Comparison of ENCODE assay signal across 14 cellular contexts in the genomic region with DNA sequence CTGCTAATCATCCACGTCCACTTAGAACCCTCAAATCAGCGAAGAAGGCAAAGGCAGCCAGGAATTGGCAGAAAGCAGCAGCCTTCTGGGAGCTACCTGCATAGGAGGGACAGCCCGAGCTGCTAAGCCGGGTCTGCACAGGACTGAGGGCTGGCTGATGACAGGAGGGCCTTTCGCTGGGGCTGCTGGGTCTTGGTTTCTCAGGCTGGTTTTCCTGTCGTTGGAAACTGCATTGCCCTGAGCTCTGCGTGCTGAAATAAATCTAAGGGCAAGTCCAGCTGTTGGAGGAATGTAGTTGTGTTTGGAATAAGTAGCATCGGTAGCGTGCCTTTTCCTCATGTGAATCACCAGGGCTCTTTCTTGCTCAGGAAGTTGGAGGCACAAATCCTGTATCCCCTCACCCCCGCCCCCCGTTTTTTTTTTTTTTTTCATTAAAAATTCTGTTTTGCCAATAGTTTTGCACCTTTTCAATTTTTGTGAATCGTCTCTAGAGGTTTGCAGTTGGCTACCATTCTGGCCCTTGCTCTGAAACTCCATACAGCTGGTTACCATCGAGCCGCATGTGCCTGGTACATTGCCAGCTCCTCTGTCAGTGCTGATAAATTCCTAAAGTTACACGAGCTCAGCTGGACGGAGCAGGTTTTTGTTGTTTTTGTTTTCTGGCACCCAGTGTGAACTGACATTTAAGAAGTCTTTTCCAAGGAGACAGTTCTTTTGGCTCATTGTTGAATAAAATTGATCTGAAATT.
A peak's percentile ranks its signal among the peaks of the same experiment; 100 is the strongest.
DNase-seq lines count a peak whose midpoint lies in the region; ATAC-seq and TF ChIP-seq lines count a peak whose summit lies in the region.
"Had no signal": no experiment of that assay in that cellular context is flagged by ENCODE, and none has a peak within 500 bp of the region (broad histone marks: within the 10 kb centered on the region; RNA-seq: fewer than 3 reads in every experiment).

No MANE protein-coding gene starts in this region.

- H3K79me2 ChIP-seq in PC-3 (ENCODE audit: low read length): no peaks in the 10 kb centered on the region

- intact Hi-C loops in sciatic nerve (cut with DNase I): no loop called here
- intact Hi-C loops in PC-3 (cut with micrococcal nuclease): no loop called here
- intact Hi-C loops in activated naive CD4-positive, alpha-beta T cell treated with anti-CD3 and anti-CD28 coated beads for 36 hours (cut with micrococcal nuclease): no loop called here

- H3K4me3 ChIP-seq in cardiac muscle cell (no peak overlapping the region), PC-3 (ENCODE audit: low read length) (no peak overlapping the region)
- H3K4me3 ChIP-seq: thoracic aorta had no signal

- H3K9me3 ChIP-seq in cardiac muscle cell (ENCODE audit: low read depth) (no peaks in the 10 kb centered on the region), PC-3 (ENCODE audit: low read length) (no peaks in the 10 kb centered on the region)

- no peaks in the 10 kb centered on the region for H3K9me2 ChIP-seq in PC-3 (replicated peaks; ENCODE audit: low read length)

- H3K27me3 ChIP-seq in cardiac muscle cell (no peaks in the 10 kb centered on the region), PC-3 (ENCODE audit: low read length) (no peaks in the 10 kb centered on the region)

- no peaks in the 10 kb centered on the region for H3F3A ChIP-seq in PC-3 (ENCODE audit: low read length, unreplicated experiment)

- POLR2A ChIA-PET in PC-3 (lab: Charles Lee; ENCODE audit: unreplicated experiment): no interaction called here

- no TSS peak for BruUV-seq in PC-3 (replicated peaks; lab: Mats Ljungman, UMichigan)

- TF ChIP-seq CTCF in cardiac muscle cell (IDR thresholded peaks at IDR 0.05; ENCODE audit: low read depth, low read length): no peak
- no peak for TF ChIP-seq CTCF in PC-3 (conservative IDR thresholded peaks at IDR 0.05; ENCODE audit: low read depth, low read length)

- H3K4me3 Mint-ChIP-seq in activated naive CD4-positive, alpha-beta T cell treated with anti-CD3 and anti-CD28 coated beads for 36 hours: no peak overlapping the region
- H3K4me3 Mint-ChIP-seq: activated CD8-positive, alpha-beta T cell treated with anti-CD3 and anti-CD28 coated beads for 36 hours; activated naive CD8-positive, alpha-beta T cell treated with anti-CD3 and anti-CD28 coated beads, Interleukin-2, amount 10 ng/mL, durations not matched to agents 7 days and 5 days had no signal

- H4K20me1 ChIP-seq in PC-3 (ENCODE audit: low read length): no peaks in the 10 kb centered on the region

- H3K27me3 Mint-ChIP-seq in activated naive CD4-positive, alpha-beta T cell treated with anti-CD3 and anti-CD28 coated beads for 36 hours (ENCODE audit: low read depth): peaks cover 8% of the 10 kb centered on the region
- H3K27me3 Mint-ChIP-seq: activated naive CD8-positive, alpha-beta T cell treated with anti-CD3 and anti-CD28 coated beads, Interleukin-2, amount 10 ng/mL, durations not matched to agents 7 days and 5 days had no signal

- CTCF ChIA-PET in PC-3 (lab: Charles Lee): no interaction called here
- CTCF ChIA-PET in activated naive CD4-positive, alpha-beta T cell treated with anti-CD3 and anti-CD28 coated beads for 36 hours (lab: Charles Lee): no interaction called here

- no peak overlapping the region for H2AFZ ChIP-seq in PC-3 (ENCODE audit: low read length)

- H3K36me3 Mint-ChIP-seq in activated naive CD4-positive, alpha-beta T cell treated with anti-CD3 and anti-CD28 coated beads for 36 hours (ENCODE audit: low read depth): no peaks in the 10 kb centered on the region
- H3K36me3 Mint-ChIP-seq: activated naive CD8-positive, alpha-beta T cell treated with anti-CD3 and anti-CD28 coated beads, Interleukin-2, amount 10 ng/mL, durations not matched to agents 7 days and 5 days had no signal

- H3K36me3 ChIP-seq in cardiac muscle cell (no peaks in the 10 kb centered on the region), PC-3 (ENCODE audit: low read depth, low read length) (no peaks in the 10 kb centered on the region)
- H3K36me3 ChIP-seq: thoracic aorta had no signal

- no peak overlapping the region for H3K4me2 ChIP-seq in PC-3 (ENCODE audit: low read length)

- DNase-seq in ELR (ENCODE audit: low read depth) (peak; percentile 68), amniotic epithelial cell (ENCODE audit: low read depth) (peak; percentile 71), cardiac muscle cell (ENCODE audit: low read depth in 1 of 2, low spot score in 1 of 2) (peak; percentile 10 to 87), sciatic nerve (ENCODE audit: low spot score) (no peak), PC-3 (no peak), SKM-1 (lab: John Stamatoyannopoulos, UW; ENCODE audit: unreplicated experiment) (no peak)
- DNase-seq in activated naive CD4-positive, alpha-beta T cell treated with anti-CD3 and anti-CD28 coated beads for 36 hours: no peak
- DNase-seq: activated CD8-positive, alpha-beta T cell treated with anti-CD3 and anti-CD28 coated beads for 36 hours; activated naive CD8-positive, alpha-beta T cell treated with anti-CD3 and anti-CD28 coated beads, Interleukin-2, amount 10 ng/mL, durations not matched to agents 7 days and 5 days; midbrain; SIG-M5; stimulated activated CD4-positive, alpha-beta T cell treated with anti-CD3 and anti-CD28 coated beads, Interleukin-2, amount 100 ng/mL, for 48 hours had no signal

- no peak overlapping the region for H3K27ac ChIP-seq in cardiac muscle cell
- H3K27ac ChIP-seq in PC-3 (ENCODE audit: low read length): no peak overlapping the region
- H3K27ac ChIP-seq: thoracic aorta had no signal

- H3K4me1 Mint-ChIP-seq in activated naive CD4-positive, alpha-beta T cell treated with anti-CD3 and anti-CD28 coated beads for 36 hours (ENCODE audit: low read depth): no peaks in the 10 kb centered on the region
- H3K4me1 Mint-ChIP-seq: activated naive CD8-positive, alpha-beta T cell treated with anti-CD3 and anti-CD28 coated beads, Interleukin-2, amount 10 ng/mL, durations not matched to agents 7 days and 5 days had no signal

- H3K4me1 ChIP-seq in cardiac muscle cell (ENCODE audit: low read depth): peaks cover 7% of the 10 kb centered on the region
- H3K4me1 ChIP-seq in PC-3 (ENCODE audit: insufficient read depth, low read length): no peaks in the 10 kb centered on the region

- no peak overlapping the region for H3K9ac ChIP-seq in PC-3 (ENCODE audit: low read length)

- H3K9me3 Mint-ChIP-seq in activated naive CD4-positive, alpha-beta T cell treated with anti-CD3 and anti-CD28 coated beads for 36 hours: peaks cover 4% of the 10 kb centered on the region
- H3K9me3 Mint-ChIP-seq: activated CD8-positive, alpha-beta T cell treated with anti-CD3 and anti-CD28 coated beads for 36 hours had no signal

- ATAC-seq in sciatic nerve (peak; percentile 83), HG03521 (IDR thresholded peaks at IDR 0.05; ENCODE audit: unreplicated experiment) (no peak), PC-3 (no peak)
- ATAC-seq: activated CD8-positive, alpha-beta T cell treated with anti-CD3 and anti-CD28 coated beads for 36 hours had no signal

- no peak overlapping the region for H3K27ac Mint-ChIP-seq in activated naive CD4-positive, alpha-beta T cell treated with anti-CD3 and anti-CD28 coated beads for 36 hours
- H3K27ac Mint-ChIP-seq: activated CD8-positive, alpha-beta T cell treated with anti-CD3 and anti-CD28 coated beads for 36 hours; activated naive CD8-positive, alpha-beta T cell treated with anti-CD3 and anti-CD28 coated beads, Interleukin-2, amount 10 ng/mL, durations not matched to agents 7 days and 5 days had no signal

Comparison
In these comparisons a context has a peak if more than half of its experiments do, and no peak if none do; other contexts are left out.
1. DNase-seq: peak in ELR (single experiment), amniotic epithelial cell (single experiment) and cardiac muscle cell (2 of 2); none in sciatic nerve (single experiment), PC-3 (single experiment), activated naive CD4-positive, alpha-beta T cell treated with anti-CD3 and anti-CD28 coated beads for 36 hours (single experiment) and SKM-1 (single experiment).